10 cellular contexts compared by ENCODE assay signal in genomic region chr16:2486645-2487516, GRCh38. TPM values are rescaled to one million over a fixed set of nuclear protein-coding genes. Genes with fewer than 3 reads are reported as not detected.
A peak's percentile ranks its signal among the peaks of the same experiment; 100 is the strongest.
DNase-seq lines count a peak whose midpoint lies in the region; ATAC-seq and TF ChIP-seq lines count a peak whose summit lies in the region.
"Had no signal": no experiment of that assay in that cellular context is flagged by ENCODE, and none has a peak within 500 bp of the region (broad histone marks: within the 10 kb centered on the region; RNA-seq: fewer than 3 reads in every experiment).

No MANE protein-coding gene starts in this region.

- peaks cover 0 to 41% (median 23%) of the 10 kb centered on the region in 12 donors for H3K4me1 ChIP-seq in heart left ventricle

- H3K36me3 ChIP-seq in heart left ventricle: no peaks in the 10 kb centered on the region

- H3K27ac Mint-ChIP-seq in IgD-negative memory B cell: peak overlapping the region; percentile 15 to 89 (median 89)

- no peak for TF ChIP-seq POLR2A in heart left ventricle (IDR thresholded peaks at IDR 0.05)

- peaks cover 7 to 12% (median 11%) of the 10 kb centered on the region in 3 donors for H3K4me1 Mint-ChIP-seq in IgD-negative memory B cell

- peaks cover 2% of the 10 kb centered on the region for H3K27me3 Mint-ChIP-seq in IgD-negative memory B cell

- peak overlapping the region; percentile 0 to 73 (median 70) for H3K4me3 Mint-ChIP-seq in IgD-negative memory B cell

- peak in 8 of 12 donors; percentile 11 to 48 (median 28) for TF ChIP-seq CTCF in heart left ventricle (IDR thresholded peaks at IDR 0.05)

- H3K36me3 Mint-ChIP-seq in IgD-negative memory B cell: peaks cover 5% of the 10 kb centered on the region

- DNase-seq in DMS79 treated with DMSO at 0.1 percent for 48 hours (lab: John Stamatoyannopoulos, UW) (peak; percentile 12), DMS79 (lab: John Stamatoyannopoulos, UW) (no peak), heart left ventricle (peak in 4 of 5 donors; percentile 46 to 75 (median 70)), SK-N-DZ (ENCODE audit: low spot score) (no peak)
- peak; percentile 74 to 80 for DNase-seq in activated T-cell treated with anti-CD3 and anti-CD28 coated beads, Interleukin-2, amount 50 U/mL, for 48 hours
- peak; percentile 61 to 63 for DNase-seq in stimulated activated CD4-positive, alpha-beta T cell treated with anti-CD3 and anti-CD28 coated beads, Interleukin-15, amount 100 ng/mL, for 1 hour (ENCODE audit: low read depth in 1 of 2, low spot score in 1 of 2)

- peak overlapping the region in 1 of 12 donors; percentile 29 for H3K4me3 ChIP-seq in heart left ventricle

- no peaks in the 10 kb centered on the region for H3K27me3 ChIP-seq in heart left ventricle

- intact Hi-C loops in heart left ventricle (cut with DNase I): no loop called here

- H3K9me3 Mint-ChIP-seq in IgD-negative memory B cell: no peaks in the 10 kb centered on the region

- ATAC-seq in heart left ventricle (peak; percentile 49 to 82 (median 72)), GM19455 (IDR thresholded peaks at IDR 0.05; ENCODE audit: unreplicated experiment) (no peak)

- H3K9me3 ChIP-seq in heart left ventricle: no peaks in the 10 kb centered on the region

- peak overlapping the region in 9 of 12 donors; percentile 24 to 62 (median 54) for H3K27ac ChIP-seq in heart left ventricle
- H3K27ac ChIP-seq: 22Rv1 had no signal

- WGBS in heart left ventricle, 4 donors: 57 to 69% (median 68%) methylated on average over 28 to 29 of the region's 29 CpGs

RNA-seq across cellular contexts. Expression of gene TBC1D24, which starts 12.0 kb away (rescaled TPM):
- polyA plus RNA-seq in IgD-negative memory B cell: 3.3 TPM
- total RNA-seq in heart left ventricle: 10 to 100 TPM in 8 of 9 donors, 1 to 10 TPM in 1; 8.9 to 19.2 (median 11.9) TPM
- polyA plus RNA-seq in heart left ventricle: 1 to 10 TPM; 4.0 to 6.7 TPM
- polyA plus RNA-seq in SK-N-DZ (2014; cell fraction: cytosol; rRNA removed): 13.5 and 17.0 TPM in 2 replicates
- polyA plus RNA-seq in SK-N-DZ (2014; cell fraction: nucleus; rRNA removed): 19.9 and 29.5 TPM in 2 replicates

RNA-seq across cellular contexts. Expression of gene NTN3, which starts 15.8 kb away (rescaled TPM):
- polyA plus RNA-seq in IgD-negative memory B cell (not detected), heart left ventricle (not detected)
- under 1 TPM in 6 of 9 donors, not detected in 3; 0.09 to 0.50 (median 0.20) TPM for total RNA-seq in heart left ventricle
- polyA plus RNA-seq in SK-N-DZ (2014; cell fraction: cytosol; rRNA removed): 9.0 and 10.7 TPM in 2 replicates
- 14.6 and 17.0 TPM in 2 replicates for polyA plus RNA-seq in SK-N-DZ (2014; cell fraction: nucleus; rRNA removed)
- total RNA-seq: activated CD8-positive, alpha-beta memory T cell treated with anti-CD3 and anti-CD28 coated beads for 36 hours had no signal

RNA-seq across cellular contexts. Expression of gene ATP6V0C, which starts 26.9 kb away (rescaled TPM):
- 105 TPM for polyA plus RNA-seq in IgD-negative memory B cell
- 100 to 1,000 TPM in 7 of 9 donors, 10 to 100 TPM in 2; 61.6 to 209 (median 129) TPM for total RNA-seq in heart left ventricle
- polyA plus RNA-seq in heart left ventricle: 100 to 1,000 TPM; 132 to 232 TPM
- 46.7 and 54.3 TPM in 2 replicates for polyA plus RNA-seq in SK-N-DZ (2014; cell fraction: cytosol; rRNA removed)
- 26.1 and 32.0 TPM in 2 replicates for polyA plus RNA-seq in SK-N-DZ (2014; cell fraction: nucleus; rRNA removed)

RNA-seq across cellular contexts. Expression of gene TEDC2, which starts 27.0 kb away (rescaled TPM):
- 1.0 TPM for polyA plus RNA-seq in IgD-negative memory B cell
- 1 to 10 TPM in 5 of 9 donors, under 1 TPM in 3, not detected in 1; 0.60 to 4.9 (median 1.2) TPM for total RNA-seq in heart left ventricle
- 1 to 10 TPM in 1 of 2 donors, under 1 TPM in 1; 0.46 to 3.1 TPM for polyA plus RNA-seq in heart left ventricle
- 86.3 and 92.3 TPM in 2 replicates for polyA plus RNA-seq in SK-N-DZ (2014; cell fraction: cytosol; rRNA removed)
- polyA plus RNA-seq in SK-N-DZ (2014; cell fraction: nucleus; rRNA removed): 407 TPM in 2 replicates

RNA-seq across cellular contexts. Expression of gene AMDHD2, which starts 33.3 kb away (rescaled TPM):
- polyA plus RNA-seq in IgD-negative memory B cell (22.2 TPM), heart left ventricle (10 to 100 TPM in 1 of 2 donors, 1 to 10 TPM in 1; 9.4 to 13.2 TPM)
- 10 to 100 TPM in 5 of 9 donors, 1 to 10 TPM in 4; 8.9 to 34.0 (median 11.8) TPM for total RNA-seq in heart left ventricle
- polyA plus RNA-seq in SK-N-DZ (2014; cell fraction: cytosol; rRNA removed): 48.0 and 78.2 TPM in 2 replicates
- 525 and 549 TPM in 2 replicates for polyA plus RNA-seq in SK-N-DZ (2014; cell fraction: nucleus; rRNA removed)

Comparison
In these comparisons a context has a peak if more than half of its experiments do, and no peak if none do; other contexts are left out.
1. DNase-seq: peak in DMS79 treated with DMSO at 0.1 percent for 48 hours (single experiment), activated T-cell treated with anti-CD3 and anti-CD28 coated beads, Interleukin-2, amount 50 U/mL, for 48 hours (2 of 2), heart left ventricle (4 of 5) and stimulated activated CD4-positive, alpha-beta T cell treated with anti-CD3 and anti-CD28 coated beads, Interleukin-15, amount 100 ng/mL, for 1 hour (2 of 2); none in DMS79 (single experiment) and SK-N-DZ (single experiment).